ENCODE assay signal across 15 cellular contexts in genomic region chr4:11514780-11515432, GRCh38.
"Had no signal": no experiment of that assay in that cellular context is flagged by ENCODE, and none has a peak within 500 bp of the region (broad histone marks: within the 10 kb centered on the region; RNA-seq: fewer than 3 reads in every experiment).

No MANE protein-coding gene starts in this region.

- DNase-seq: activated CD4-positive, alpha-beta T cell treated with anti-CD3 and anti-CD28 coated beads, Interleukin-2, amount 50 U/mL, for 4 hours; activated naive CD4-positive, alpha-beta T cell treated with anti-CD3 and anti-CD28 coated beads, Interleukin-2, amount 10 ng/mL, durations not matched to agents 7 days and 5 days; activated T-cell treated with anti-CD3 and anti-CD28 coated beads for 4 hours; foreskin fibroblast; left cardiac atrium; mucosa of descending colon; naive thymus-derived CD4-positive, alpha-beta T cell; stimulated activated CD4-positive, alpha-beta T cell treated with anti-CD3 and anti-CD28 coated beads, Interleukin-4, amount 100 ng/mL, for 1 hour; stimulated activated naive B cell treated with anti-CD40 and anti-IgM and Interleukin-4, amounts not matched to agents 10 μg/mL and 1 μg/mL and 100 μg/mL, for 72 hours; T-helper 17 cell; thyroid gland; uterus had no signal

- H3K9me3 ChIP-seq: mucosa of descending colon, thyroid gland, uterus had no signal

- H3K9me3 Mint-ChIP-seq: activated naive CD4-positive, alpha-beta T cell treated with anti-CD3 and anti-CD28 coated beads, Interleukin-2, amount 10 ng/mL, durations not matched to agents 7 days and 5 days; activated T-helper 17 cell treated with anti-CD3 and anti-CD28 coated beads, Interleukin-2, amount 50 U/mL, for 72 hours had no signal

- H3K4me3 ChIP-seq: lung, mucosa of descending colon, thyroid gland, uterus had no signal

- H3K27me3 Mint-ChIP-seq: activated naive CD4-positive, alpha-beta T cell treated with anti-CD3 and anti-CD28 coated beads, Interleukin-2, amount 10 ng/mL, durations not matched to agents 7 days and 5 days had no signal

- H3K27ac Mint-ChIP-seq: activated naive CD4-positive, alpha-beta T cell treated with anti-CD3 and anti-CD28 coated beads, Interleukin-2, amount 10 ng/mL, durations not matched to agents 7 days and 5 days; activated T-helper 17 cell treated with anti-CD3 and anti-CD28 coated beads, Interleukin-2, amount 50 U/mL, for 72 hours; stimulated activated naive B cell treated with anti-CD40 and anti-IgM and Interleukin-4, amounts not matched to agents 10 μg/mL and 1 μg/mL and 100 μg/mL, for 72 hours; T-helper 17 cell had no signal

- ATAC-seq: activated CD4-positive, CD25-positive, alpha-beta regulatory T cell treated with anti-CD3 and anti-CD28 coated beads, Interleukin-2, amount 50 U/mL, for 24 hours; activated T-helper 17 cell treated with anti-CD3 and anti-CD28 coated beads, Interleukin-2, amount 50 U/mL, for 72 hours; left cardiac atrium; mucosa of descending colon; naive thymus-derived CD4-positive, alpha-beta T cell; stimulated activated naive B cell treated with anti-CD40 and anti-IgM and Interleukin-4, amounts not matched to agents 10 μg/mL and 1 μg/mL and 100 μg/mL, for 72 hours; T-helper 17 cell had no signal

- H3K4me1 Mint-ChIP-seq: activated naive CD4-positive, alpha-beta T cell treated with anti-CD3 and anti-CD28 coated beads, Interleukin-2, amount 10 ng/mL, durations not matched to agents 7 days and 5 days; activated T-helper 17 cell treated with anti-CD3 and anti-CD28 coated beads, Interleukin-2, amount 50 U/mL, for 72 hours; T-helper 17 cell had no signal

- H3K4me1 ChIP-seq: thyroid gland, uterus had no signal

- H3K27me3 ChIP-seq: thyroid gland, uterus had no signal

- H3K27ac ChIP-seq: thyroid gland, uterus had no signal

- H3K36me3 Mint-ChIP-seq: activated naive CD4-positive, alpha-beta T cell treated with anti-CD3 and anti-CD28 coated beads, Interleukin-2, amount 10 ng/mL, durations not matched to agents 7 days and 5 days; naive thymus-derived CD4-positive, alpha-beta T cell had no signal

- H3K4me3 Mint-ChIP-seq: activated naive CD4-positive, alpha-beta T cell treated with anti-CD3 and anti-CD28 coated beads, Interleukin-2, amount 10 ng/mL, durations not matched to agents 7 days and 5 days; activated T-helper 17 cell treated with anti-CD3 and anti-CD28 coated beads, Interleukin-2, amount 50 U/mL, for 72 hours; naive thymus-derived CD4-positive, alpha-beta T cell; stimulated activated naive B cell treated with anti-CD40 and anti-IgM and Interleukin-4, amounts not matched to agents 10 μg/mL and 1 μg/mL and 100 μg/mL, for 72 hours; T-helper 17 cell had no signal

- H3K36me3 ChIP-seq: thyroid gland, uterus had no signal
